ENCODE assay signal across 8 cellular contexts in the genomic region with DNA sequence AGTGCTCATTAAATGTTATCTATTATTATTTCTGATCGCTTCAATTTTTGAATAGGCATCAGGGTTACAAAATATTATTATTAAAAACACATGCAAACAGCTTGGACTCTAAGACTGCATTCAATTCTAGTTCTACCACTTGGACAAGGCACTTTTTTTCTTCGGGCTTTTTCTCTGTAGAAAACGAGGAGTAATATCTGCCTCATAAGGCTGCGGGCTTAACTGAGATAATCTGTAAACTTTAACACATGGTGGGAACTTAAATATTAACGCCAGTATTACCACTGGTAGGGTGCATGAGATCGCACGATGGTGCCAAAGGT. TPM values are rescaled to one million over a fixed set of nuclear protein-coding genes. Genes with fewer than 3 reads are reported as not detected.
DNase-seq lines count a peak whose midpoint lies in the region; ATAC-seq, FAIRE-seq and TF ChIP-seq lines count a peak whose summit lies in the region.

No MANE protein-coding gene starts in this region.

- peak overlapping the region; percentile 72 for H3K27ac ChIP-seq in DND-41 (ENCODE audit: low read length)
- peak overlapping the region; percentile 72 for H3K27ac ChIP-seq in VCaP
- peak overlapping the region; percentile 45 for H3K27ac ChIP-seq in right cardiac atrium (ENCODE audit: low read length)
- peak overlapping the region in 7 of 8 donors; percentile 51 to 85 (median 83) for H3K27ac ChIP-seq in spleen

- no peak for TF ChIP-seq CTCF in DND-41 (IDR thresholded peaks at IDR 0.05; ENCODE audit: borderline replicate concordance, extremely low read depth, low read length, poor library complexity, severe bottlenecking)
- no peak for TF ChIP-seq CTCF in VCaP (conservative IDR thresholded peaks at IDR 0.05)
- TF ChIP-seq CTCF in spleen (IDR thresholded peaks at IDR 0.05 in 8 of 11, conservative IDR thresholded peaks at IDR 0.05 in 3 of 11), result no peak

- H3K4me1 ChIP-seq in DND-41 (ENCODE audit: insufficient read depth, low read length) (peaks cover 28% of the 10 kb centered on the region), right cardiac atrium (ENCODE audit: control insufficient read depth, insufficient read depth, low read length) (no peaks in the 10 kb centered on the region), spleen (peaks cover 0 to 31% (median 19%) of the 10 kb centered on the region in 6 donors)

- no peaks in the 10 kb centered on the region for H3K27me3 ChIP-seq in DND-41 (ENCODE audit: insufficient read depth, low read length, poor library complexity)
- H3K27me3 ChIP-seq in right cardiac atrium (ENCODE audit: control insufficient read depth, insufficient read depth), result no peaks in the 10 kb centered on the region
- H3K27me3 ChIP-seq in spleen (replicated peaks in 1 of 7), result no peaks in the 10 kb centered on the region

- H2AFZ ChIP-seq in DND-41 (ENCODE audit: low read depth, low read length), result peak overlapping the region; percentile 79

- H3K4me3 ChIP-seq in DND-41 (ENCODE audit: low read depth in 1 of 2, low read length in 2 of 2) (peak overlapping the region; percentile 62 to 72; a peak in 3 of 4 replicates), right cardiac atrium (ENCODE audit: low read length) (peak overlapping the region; percentile 74), spleen (peak overlapping the region; percentile 55 to 89 (median 74))

- intact Hi-C loops in right cardiac atrium (cut with DNase I), result no loop called here
- intact Hi-C loops in spleen (cut with DNase I; ENCODE audit: low total_unique reads), result loop anchor here (10.0 kb wide), 2 partner anchors 598 to 908 kb away; no protein-coding TSS in a partner anchor

- TF ChIP-seq POLR2A in spleen (IDR thresholded peaks at IDR 0.05), result no peak

- H3K9me3 ChIP-seq in DND-41 (ENCODE audit: insufficient read depth, low read length, severe bottlenecking) (no peaks in the 10 kb centered on the region), right cardiac atrium (ENCODE audit: control insufficient read depth, low read length) (no peaks in the 10 kb centered on the region), spleen (no peaks in the 10 kb centered on the region)

- no peak for FAIRE-seq in RCC 7860 (lab: Jason Lieb, UNC)

- peak overlapping the region; percentile 64 for H3K4me2 ChIP-seq in DND-41 (ENCODE audit: insufficient read depth, low read length)

- peak overlapping the region; percentile 83 for H3K9ac ChIP-seq in DND-41 (ENCODE audit: low read depth, low read length)

- peaks cover 8% of the 10 kb centered on the region; the same call in 1 of the 2 replicates for H3K36me3 ChIP-seq in DND-41 (ENCODE audit: insufficient read depth, low read length)
- no peaks in the 10 kb centered on the region for H3K36me3 ChIP-seq in spleen

- peaks cover 45% of the 10 kb centered on the region for H3K79me2 ChIP-seq in DND-41 (ENCODE audit: insufficient read depth, low read length)

- 4% methylated on average over 7 of the region's 7 CpGs for WGBS in right cardiac atrium
- 5 to 9% (median 6%) methylated on average over 7 of the region's 7 CpGs for WGBS in spleen, 5 donors

- peaks cover 7% of the 10 kb centered on the region; the same call in 1 of the 2 replicates for H4K20me1 ChIP-seq in DND-41 (ENCODE audit: insufficient read depth, low read length)

- DNase-seq in DND-41, result no peak
- DNase-seq in right cardiac atrium, result no peak
- no peak for DNase-seq in spleen
- DNase-seq in RCC 7860 (ENCODE audit: low spot score), result no peak
- DNase-seq in NCI-H128 (lab: John Stamatoyannopoulos, UW; ENCODE audit: unreplicated experiment), result no peak
- DNase-seq in stimulated activated CD4-positive, alpha-beta T cell treated with anti-CD3 and anti-CD28 coated beads, Interleukin-4, amount 100 ng/mL, for 1 hour, result no peak

- ATAC-seq in DND-41 (ENCODE audit: insufficient read depth, low read depth), result peak; percentile 8; the same call in 2 of the 3 replicates
- ATAC-seq in HG02571 (IDR thresholded peaks at IDR 0.05; ENCODE audit: unreplicated experiment), result peak; percentile 32
- ATAC-seq in right cardiac atrium, result peak; percentile 46 to 60

RNA-seq across cellular contexts. Expression of a gene that starts 0.5 kb away (rescaled TPM):
- total RNA-seq in right cardiac atrium, result 1 to 10 TPM; 4.4 to 5.9 (median 5.3) TPM
- 2.6 TPM for polyA plus RNA-seq in right cardiac atrium
- 10 to 100 TPM in 6 of 7 donors, 1 to 10 TPM in 1; 9.0 to 15.7 (median 12.2) TPM for total RNA-seq in spleen
- 1 to 10 TPM; 5.2 to 7.4 (median 5.4) TPM for polyA plus RNA-seq in spleen

RNA-seq across cellular contexts. Expression of a gene that starts 54.0 kb away (rescaled TPM):
- total RNA-seq in right cardiac atrium, result 10 to 100 TPM in 2 of 4 donors, 1 to 10 TPM in 2; 4.7 to 14.2 (median 10.6) TPM
- polyA plus RNA-seq in right cardiac atrium, result 1.00 TPM
- total RNA-seq in spleen, result 100 to 1,000 TPM; 179 to 321 (median 217) TPM
- polyA plus RNA-seq in spleen, result 10 to 100 TPM; 30.6 to 48.6 (median 39.6) TPM

Comparison
In these comparisons a context has a peak if more than half of its experiments do, and no peak if none do; other contexts are left out.
1. RNA of a gene that starts 54.0 kb away (total RNA-seq): 179 to 321 TPM in spleen; 4.7 to 14.2 TPM in right cardiac atrium; every median in the first group is over 10 times any median in the second.
2. Peak in every context shown above with its lines, with median percentiles within 50 percentile points of each other: ATAC-seq, H3K27ac ChIP-seq and H3K4me3 ChIP-seq.